ENCODE assay signal across 23 cellular contexts in the genomic region with DNA sequence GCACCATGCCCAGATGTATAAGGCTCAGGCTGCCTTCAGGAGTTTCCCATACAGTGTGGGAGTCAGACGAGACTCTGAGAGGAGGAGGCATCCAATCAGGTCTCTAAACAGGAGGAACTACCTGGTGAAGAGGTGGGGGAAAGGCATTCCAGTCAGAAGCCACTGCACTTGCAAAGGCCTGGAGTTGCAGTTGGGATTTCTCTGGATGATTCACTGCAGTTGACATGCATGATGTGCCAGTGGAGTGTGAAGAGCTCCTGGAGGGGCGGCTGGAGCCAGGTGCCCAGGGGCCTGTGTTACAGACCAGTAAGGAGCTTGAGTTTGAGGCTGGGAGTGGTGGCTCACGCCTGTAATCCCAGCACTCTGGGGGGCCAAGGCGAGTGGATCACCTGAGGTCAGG.
DNase-seq lines count a peak whose midpoint lies in the region; ATAC-seq and TF ChIP-seq lines count a peak whose summit lies in the region.
"Had no signal": no experiment of that assay in that cellular context is flagged by ENCODE, and none has a peak within 500 bp of the region (broad histone marks: within the 10 kb centered on the region; RNA-seq: fewer than 3 reads in every experiment).

No MANE protein-coding gene starts in this region.

- POLR2A ChIA-PET in MCF 10A (lab: Yijun Ruan, JAX) (interaction anchor here (0.6 to 0.7 kb wide), 2 partner anchors 9 to 77 kb away, joined by 3 read pairs; no protein-coding TSS in a partner anchor), PC-9 (lab: Charles Lee; ENCODE audit: unreplicated experiment) (no interaction called here)

- no peak overlapping the region for H3K4me3 ChIP-seq in breast epithelium
- no peak overlapping the region for H3K4me3 ChIP-seq in thyroid gland (replicated peaks in 1 of 3)
- no peak overlapping the region for H3K4me3 ChIP-seq in PC-9
- H3K4me3 ChIP-seq: GM23248, HAP-1, MG63 had no signal

- H3F3A ChIP-seq in PC-9 (ENCODE audit: insufficient read depth, low read depth): no peaks in the 10 kb centered on the region

- CTCF ChIA-PET in MCF 10A (lab: Yijun Ruan, JAX): interaction anchor here (0.6 to 1.1 kb wide), 2 partner anchors 85 to 1192 kb away, joined by 3 read pairs; no protein-coding TSS in a partner anchor
- CTCF ChIA-PET in PC-9 (lab: Charles Lee): no interaction called here

- no peaks in the 10 kb centered on the region for H3K4me1 ChIP-seq in breast epithelium
- H3K4me1 ChIP-seq in thyroid gland: peaks cover 16 to 24% of the 10 kb centered on the region in 2 donors
- no peaks in the 10 kb centered on the region for H3K4me1 ChIP-seq in PC-9 (replicated peaks; ENCODE audit: insufficient read depth)

- H3K27me3 ChIP-seq in breast epithelium (no peaks in the 10 kb centered on the region), thyroid gland (no peaks in the 10 kb centered on the region), PC-9 (ENCODE audit: insufficient read depth, low read depth) (no peaks in the 10 kb centered on the region)
- H3K27me3 ChIP-seq: MG63 had no signal

- peak overlapping the region; percentile 25 for H3K27ac Mint-ChIP-seq in MCF 10A (ENCODE audit: low read depth, unreplicated experiment)
- peak overlapping the region; percentile 53 to 65 for H3K27ac Mint-ChIP-seq in effector memory CD8-positive, alpha-beta T cell
- peak overlapping the region in 1 of 2 donors; percentile 55 for H3K27ac Mint-ChIP-seq in activated naive CD4-positive, alpha-beta T cell treated with anti-CD3 and anti-CD28 coated beads, Interleukin-2, amount 50 U/mL, for 72 hours
- H3K27ac Mint-ChIP-seq: IgD-negative memory B cell had no signal

- H3K36me3 ChIP-seq in breast epithelium (no peaks in the 10 kb centered on the region), thyroid gland (peaks cover 12 to 14% of the 10 kb centered on the region in 2 donors), PC-9 (ENCODE audit: low read depth) (no peaks in the 10 kb centered on the region)
- H3K36me3 ChIP-seq: HAP-1, MG63 had no signal

- TF ChIP-seq CTCF in MCF 10A (IDR thresholded peaks at IDR 0.05; ENCODE audit: unreplicated experiment): no peak
- TF ChIP-seq CTCF in breast epithelium (IDR thresholded peaks at IDR 0.05): no peak
- TF ChIP-seq CTCF in thyroid gland (IDR thresholded peaks at IDR 0.05): no peak
- no peak for TF ChIP-seq CTCF in PC-9 (conservative IDR thresholded peaks at IDR 0.05)

- no peaks in the 10 kb centered on the region for H3K4me1 Mint-ChIP-seq in MCF 10A (ENCODE audit: insufficient read depth, unreplicated experiment)
- H3K4me1 Mint-ChIP-seq in effector memory CD8-positive, alpha-beta T cell (ENCODE audit: low read depth in 2 of 2): peaks cover 0 to 5% of the 10 kb centered on the region in 2 donors
- H3K4me1 Mint-ChIP-seq: CD4-positive, alpha-beta memory T cell; IgD-negative memory B cell had no signal

- H3K4me2 ChIP-seq in PC-9: no peak overlapping the region

- ATAC-seq in effector memory CD8-positive, alpha-beta T cell (replicated peaks): no peak
- no peak for ATAC-seq in activated naive CD4-positive, alpha-beta T cell treated with anti-CD3 and anti-CD28 coated beads, Interleukin-2, amount 50 U/mL, for 72 hours
- no peak for ATAC-seq in HG03342 (IDR thresholded peaks at IDR 0.05; ENCODE audit: unreplicated experiment)
- ATAC-seq: Panc1 had no signal

- 50 to 86% methylated on average over 2 to 4 of the region's 4 CpGs for WGBS in thyroid gland, 2 donors

- no peaks in the 10 kb centered on the region for H3K9me2 ChIP-seq in PC-9 (ENCODE audit: insufficient read depth)

- H3K9me3 ChIP-seq in breast epithelium (peaks cover 12 to 18% of the 10 kb centered on the region in 2 donors), thyroid gland (no peaks in the 10 kb centered on the region), PC-9 (ENCODE audit: insufficient read depth, low read depth) (no peaks in the 10 kb centered on the region)
- H3K9me3 ChIP-seq: HAP-1, MG63 had no signal

- H3K79me2 ChIP-seq in PC-9 (ENCODE audit: low read depth): no peaks in the 10 kb centered on the region

- TF ChIP-seq POLR2A in breast epithelium (IDR thresholded peaks at IDR 0.05): no peak
- TF ChIP-seq POLR2A in thyroid gland (IDR thresholded peaks at IDR 0.05): no peak

- H3K9me3 Mint-ChIP-seq in MCF 10A (ENCODE audit: unreplicated experiment): peaks cover 18% of the 10 kb centered on the region
- H3K9me3 Mint-ChIP-seq in effector memory CD8-positive, alpha-beta T cell: peaks cover 4% of the 10 kb centered on the region in 2 donors
- H3K9me3 Mint-ChIP-seq in activated naive CD4-positive, alpha-beta T cell treated with anti-CD3 and anti-CD28 coated beads, Interleukin-2, amount 50 U/mL, for 72 hours: peaks cover 17 to 29% of the 10 kb centered on the region in 2 donors

- no TSS peak for BruUV-seq in MCF 10A (replicated peaks; lab: Mats Ljungman, UMichigan)
- no TSS peak for BruUV-seq in PC-9 (replicated peaks; lab: Mats Ljungman, UMichigan)

- no peaks in the 10 kb centered on the region for H4K20me1 ChIP-seq in PC-9 (ENCODE audit: insufficient read depth)

- peaks cover 32% of the 10 kb centered on the region for H3K36me3 Mint-ChIP-seq in MCF 10A (ENCODE audit: insufficient read depth, unreplicated experiment)
- peaks cover 18% of the 10 kb centered on the region for H3K36me3 Mint-ChIP-seq in effector memory CD8-positive, alpha-beta T cell (ENCODE audit: insufficient read depth)
- peaks cover 37 to 38% of the 10 kb centered on the region in 2 donors for H3K36me3 Mint-ChIP-seq in activated naive CD4-positive, alpha-beta T cell treated with anti-CD3 and anti-CD28 coated beads, Interleukin-2, amount 50 U/mL, for 72 hours

- no peak for DNase-seq in MCF 10A (ENCODE audit: unreplicated experiment)
- no peak for DNase-seq in breast epithelium (ENCODE audit: low spot score in 2 of 2)
- DNase-seq in effector memory CD8-positive, alpha-beta T cell: no peak
- DNase-seq in kidney tubule cell (ENCODE audit: low spot score): peak; percentile 93
- DNase-seq in thyroid gland: peak; percentile 74 to 79
- DNase-seq in activated naive CD4-positive, alpha-beta T cell treated with anti-CD3 and anti-CD28 coated beads, Interleukin-2, amount 50 U/mL, for 72 hours (ENCODE audit: low spot score in 2 of 2): no peak
- no peak for DNase-seq in PC-9
- DNase-seq: Calu3; CD4-positive, alpha-beta memory T cell; DMS79; GM23248; Karpas-422; MG63; NCI-H1048; NCI-H1436 treated with DMSO at 0.1 percent for 48 hours; NCI-H2029; NCI-H2171; NCI-H526 treated with DMSO at 0.1 percent for 48 hours; Right ventricle myocardium superior had no signal

- no peak overlapping the region for H3K27ac ChIP-seq in breast epithelium
- H3K27ac ChIP-seq in thyroid gland: peak overlapping the region; percentile 22 to 37 (median 24)
- no peak overlapping the region for H3K27ac ChIP-seq in PC-9
- H3K27ac ChIP-seq: GM23248 had no signal

- no peak overlapping the region for H2AFZ ChIP-seq in PC-9
- H2AFZ ChIP-seq: GM23248 had no signal

- H3K4me3 Mint-ChIP-seq in MCF 10A (ENCODE audit: unreplicated experiment): no peak overlapping the region
- no peak overlapping the region for H3K4me3 Mint-ChIP-seq in effector memory CD8-positive, alpha-beta T cell
- H3K4me3 Mint-ChIP-seq: CD4-positive, alpha-beta memory T cell; IgD-negative memory B cell had no signal

- intact Hi-C loops in MCF 10A (cut with micrococcal nuclease): no loop called here
- intact Hi-C loops in breast epithelium (cut with DNase I; ENCODE audit: low total_unique reads): no loop called here
- intact Hi-C loops in thyroid gland (cut with DNase I): no loop called here
- intact Hi-C loops in PC-9 (cut with micrococcal nuclease; ENCODE audit: unreplicated experiment): no loop called here

- H3K27me3 Mint-ChIP-seq in MCF 10A (ENCODE audit: insufficient read depth, unreplicated experiment): no peaks in the 10 kb centered on the region
- H3K27me3 Mint-ChIP-seq in effector memory CD8-positive, alpha-beta T cell: no peaks in the 10 kb centered on the region
- H3K27me3 Mint-ChIP-seq: CD4-positive, alpha-beta memory T cell; IgD-negative memory B cell had no signal

Comparison
In these comparisons a context has a peak if more than half of its experiments do, and no peak if none do; other contexts are left out.
1. DNase-seq: peak in kidney tubule cell (single experiment) and thyroid gland (2 of 2); none in MCF 10A (single experiment), breast epithelium (0 of 2), effector memory CD8-positive, alpha-beta T cell (0 of 3), activated naive CD4-positive, alpha-beta T cell treated with anti-CD3 and anti-CD28 coated beads, Interleukin-2, amount 50 U/mL, for 72 hours (0 of 2) and PC-9 (0 of 2).
2. H3K27ac ChIP-seq: peak in thyroid gland (3 of 3); none in breast epithelium (0 of 2) and PC-9 (single experiment).